15 cellular contexts compared by ENCODE assay signal in genomic region chr9:131578016-131578415, GRCh38. TPM values are rescaled to one million over a fixed set of nuclear protein-coding genes. Genes with fewer than 3 reads are reported as not detected.
DNase-seq lines count a peak whose midpoint lies in the region; ATAC-seq and TF ChIP-seq lines count a peak whose summit lies in the region.
"Had no signal": no experiment of that assay in that cellular context is flagged by ENCODE, and none has a peak within 500 bp of the region (broad histone marks: within the 10 kb centered on the region; RNA-seq: fewer than 3 reads in every experiment).

No MANE protein-coding gene starts in this region.

- H4K20me1 ChIP-seq in osteoblast (ENCODE audit: insufficient read depth, low read length): no peaks in the 10 kb centered on the region

- no peak overlapping the region for H2AFZ ChIP-seq in osteoblast (ENCODE audit: low read length)

- intact Hi-C loops in CD4-positive, alpha-beta memory T cell (cut with micrococcal nuclease): no loop called here

- H3K36me3 Mint-ChIP-seq in CD4-positive, alpha-beta memory T cell: peaks cover 28 to 47% of the 10 kb centered on the region in 2 donors
- H3K36me3 Mint-ChIP-seq in brain: peaks cover 34% of the 10 kb centered on the region

- DNase-seq in CD4-positive, alpha-beta memory T cell: no peak
- peak; percentile 63 for DNase-seq in NCI-H1694 (lab: John Stamatoyannopoulos, UW)
- peak; percentile 62 for DNase-seq in osteoblast (ENCODE audit: insufficient read length, low spot score, missing footprints)
- DNase-seq in SK-N-DZ (ENCODE audit: low spot score): no peak
- DNase-seq in NCI-H2029 treated with DMSO at 0.1 percent for 48 hours (lab: John Stamatoyannopoulos, UW): no peak
- no peak for DNase-seq in upper lobe of left lung
- DNase-seq: GF-D8, NCI-H2107, NCI-H82 had no signal

- H3K4me1 ChIP-seq in CD4-positive, alpha-beta memory T cell (ENCODE audit: insufficient read depth, low read length): peaks cover 25% of the 10 kb centered on the region
- H3K4me1 ChIP-seq in osteoblast (ENCODE audit: insufficient read depth, low read length): no peaks in the 10 kb centered on the region
- peaks cover 0 to 8% (median 0%) of the 10 kb centered on the region in 4 donors for H3K4me1 ChIP-seq in upper lobe of left lung

- H3K4me3 ChIP-seq in CD4-positive, alpha-beta memory T cell (ENCODE audit: low read length in 2 of 2): no peak overlapping the region
- H3K4me3 ChIP-seq in osteoblast (ENCODE audit: insufficient read depth, low read length) (no peak overlapping the region), upper lobe of left lung (no peak overlapping the region)

- peak overlapping the region; percentile 54 for H3K27ac ChIP-seq in CD4-positive, alpha-beta memory T cell (ENCODE audit: low read depth, low read length)
- H3K27ac ChIP-seq in osteoblast (ENCODE audit: low read depth, low read length) (no peak overlapping the region), upper lobe of left lung (no peak overlapping the region)
- H3K27ac ChIP-seq: epithelial cell of prostate had no signal

- H3K36me3 ChIP-seq in CD4-positive, alpha-beta memory T cell (ENCODE audit: insufficient read depth, low read length): peaks cover 55% of the 10 kb centered on the region
- H3K36me3 ChIP-seq in osteoblast (ENCODE audit: insufficient read depth, low read length) (peaks cover 8% of the 10 kb centered on the region), upper lobe of left lung (peaks cover 16 to 93% (median 72%) of the 10 kb centered on the region in 4 donors)

- no peak for TF ChIP-seq POLR2A in upper lobe of left lung (IDR thresholded peaks at IDR 0.05)

- TF ChIP-seq EP300 in upper lobe of left lung (IDR thresholded peaks at IDR 0.05): no peak

- H3K4me1 Mint-ChIP-seq in CD4-positive, alpha-beta memory T cell: peaks cover 13 to 30% (median 20%) of the 10 kb centered on the region in 4 donors
- H3K4me1 Mint-ChIP-seq in brain: peaks cover 5% of the 10 kb centered on the region

- POLR2A ChIA-PET in CD4-positive, alpha-beta memory T cell (lab: Charles Lee; ENCODE audit: partially characterized antibody): interaction anchor here (1.1 to 1.8 kb wide), 5 partner anchors 74 to 452 kb away, joined by 3 to 7 read pairs (median 3); partner anchors contain the start of gene NUP214

- WGBS in upper lobe of left lung, 2 donors: 86 to 93% methylated on average over 10 to 13 of the region's 13 CpGs

- TF ChIP-seq CTCF in brain (conservative IDR thresholded peaks at IDR 0.05) (no peak), osteoblast (IDR thresholded peaks at IDR 0.05; ENCODE audit: extremely low read depth, low read depth, low read length) (no peak), upper lobe of left lung (IDR thresholded peaks at IDR 0.05) (no peak)

- peaks cover 0 to 4% (median 0%) of the 10 kb centered on the region in 8 donors for H3K9me3 Mint-ChIP-seq in CD4-positive, alpha-beta memory T cell
- no peaks in the 10 kb centered on the region for H3K9me3 Mint-ChIP-seq in brain

- peak overlapping the region; percentile 89 to 96 (median 94) for H3K27ac Mint-ChIP-seq in CD4-positive, alpha-beta memory T cell
- H3K27ac Mint-ChIP-seq in brain: peak overlapping the region; percentile 63 to 97 (median 81)

- H3K79me2 ChIP-seq in osteoblast (ENCODE audit: insufficient read depth, low read length): no peaks in the 10 kb centered on the region

- peak overlapping the region in 3 of 8 donors; percentile 49 to 68 (median 55) for H3K4me3 Mint-ChIP-seq in CD4-positive, alpha-beta memory T cell
- peak overlapping the region in 1 of 5 experiments; percentile 56 for H3K4me3 Mint-ChIP-seq in brain

- no peaks in the 10 kb centered on the region for H3K9me3 ChIP-seq in CD4-positive, alpha-beta memory T cell (ENCODE audit: control insufficient read depth in 1 of 2, low read length in 2 of 2)
- H3K9me3 ChIP-seq in osteoblast (ENCODE audit: low read depth, low read length): no peaks in the 10 kb centered on the region
- H3K9me3 ChIP-seq in upper lobe of left lung: no peaks in the 10 kb centered on the region

- CTCF ChIA-PET in CD4-positive, alpha-beta memory T cell (lab: Charles Lee; ENCODE audit: partially characterized antibody): interaction anchor here (1.3 kb wide), 1 partner anchor 13 kb away, joined by 7 read pairs; no protein-coding TSS in a partner anchor

- no peaks in the 10 kb centered on the region for H3K27me3 Mint-ChIP-seq in CD4-positive, alpha-beta memory T cell
- peaks cover 3% of the 10 kb centered on the region for H3K27me3 Mint-ChIP-seq in brain

- no peak for ATAC-seq in upper lobe of left lung (ENCODE audit: low FRiP score in 2 of 2)

- H3K4me2 ChIP-seq in osteoblast (ENCODE audit: insufficient read depth, low read length): no peak overlapping the region

- no peaks in the 10 kb centered on the region for H3K27me3 ChIP-seq in CD4-positive, alpha-beta memory T cell (ENCODE audit: insufficient read depth, low read length)
- H3K27me3 ChIP-seq in osteoblast (ENCODE audit: insufficient read depth, low read length) (no peaks in the 10 kb centered on the region), upper lobe of left lung (no peaks in the 10 kb centered on the region)

RNA-seq across cellular contexts. Expression of gene PRRT1B, which starts 32.7 kb away (rescaled TPM):
- total RNA-seq in CD4-positive, alpha-beta memory T cell: not detected
- not detected for polyA plus RNA-seq in CD4-positive, alpha-beta memory T cell
- 0.34 TPM for polyA plus RNA-seq in brain (ENCODE audit: insufficient read depth, low read depth, low replicate concordance)
- total RNA-seq in osteoblast: not detected in 2 replicates
- not detected in 2 replicates for polyA plus RNA-seq in SK-N-DZ (2014; cell fraction: cytosol; rRNA removed)
- polyA plus RNA-seq in SK-N-DZ (2014; cell fraction: nucleus; rRNA removed): not detected in 2 replicates
- 10 to 100 TPM in 2 of 6 donors, 1 to 10 TPM in 4; 1.8 to 10.5 (median 8.0) TPM for total RNA-seq in upper lobe of left lung
- total RNA-seq: kidney epithelial cell; RPMI7951; T-helper 1 cell treated with Interleukin-12 subunit alpha and Interleukin-12 subunit beta and Interleukin-4 antibody, amounts not matched to agents 30 ng/mL and 1 ng/mL, for 36 hours had no signal
- polyA plus RNA-seq: thymus had no signal

RNA-seq across cellular contexts. Expression of gene UCK1, which starts 47.0 kb away (rescaled TPM):
- total RNA-seq in CD4-positive, alpha-beta memory T cell: 10 to 100 TPM; 36.1 to 39.7 TPM
- 10 to 100 TPM; 25.8 to 26.8 TPM for polyA plus RNA-seq in CD4-positive, alpha-beta memory T cell
- 81.1 TPM for polyA plus RNA-seq in brain (ENCODE audit: insufficient read depth, low read depth, low replicate concordance)
- total RNA-seq in osteoblast (19.5 and 22.4 TPM in 2 replicates), upper lobe of left lung (10 to 100 TPM; 27.8 to 36.7 (median 29.4) TPM)
- polyA plus RNA-seq in SK-N-DZ (2014; cell fraction: cytosol; rRNA removed): 29.9 and 32.4 TPM in 2 replicates
- 51.3 and 54.3 TPM in 2 replicates for polyA plus RNA-seq in SK-N-DZ (2014; cell fraction: nucleus; rRNA removed)

Comparison
In these comparisons a context has a peak if more than half of its experiments do, and no peak if none do; other contexts are left out.
1. DNase-seq: peak in NCI-H1694 (single experiment) and osteoblast (single experiment); none in CD4-positive, alpha-beta memory T cell (0 of 5), SK-N-DZ (single experiment), NCI-H2029 treated with DMSO at 0.1 percent for 48 hours (single experiment) and upper lobe of left lung (0 of 2).